ENCODE assay signal across 8 cellular contexts in genomic region chr3:54951405-54951804, GRCh38. TPM values are rescaled to one million over a fixed set of nuclear protein-coding genes. Genes with fewer than 3 reads are reported as not detected.
A peak's percentile ranks its signal among the peaks of the same experiment; 100 is the strongest.
DNase-seq lines count a peak whose midpoint lies in the region; ATAC-seq, FAIRE-seq and TF ChIP-seq lines count a peak whose summit lies in the region.

No MANE protein-coding gene starts in this region.

- POLR2A ChIA-PET in HepG2 (lab: Yijun Ruan, JAX): no interaction called here

- no peaks in the 10 kb centered on the region for H3K79me2 ChIP-seq in HepG2 (ENCODE audit: insufficient read depth, low read length)

- intact Hi-C loops in HepG2 (cut with micrococcal nuclease; ENCODE audit: unreplicated experiment): loop anchor here (1.0 to 2.0 kb wide), 2 partner anchors 62 to 229 kb away; no protein-coding TSS in a partner anchor
- intact Hi-C loops in uterus (cut with DNase I; ENCODE audit: low total_unique reads): no loop called here

- CTCF ChIA-PET in HepG2 (lab: Yijun Ruan, JAX; ENCODE audit: low intra/inter-chr PET ratio, low total read pairs): no interaction called here

- in situ Hi-C loops in HepG2 (cut with HindIII; ENCODE audit: extremely low pct_ligation_motif_present, low pct_unique_long_range_greater_than_20kb): no loop called here

- H4K20me1 ChIP-seq in HepG2 (ENCODE audit: insufficient read depth, low read length): no peaks in the 10 kb centered on the region

- H2AFZ ChIP-seq in HepG2 (ENCODE audit: low read length): no peak overlapping the region

- TF ChIP-seq EP300 in HepG2 (IDR thresholded peaks at IDR 0.05; ENCODE audit: low read depth in 2 of 2, low read length in 2 of 2) (no peak), HepG2 (CRISPR knock-in tag; IDR thresholded peaks at IDR 0.05; ENCODE audit: borderline replicate concordance) (no peak)

- H3K27ac ChIP-seq in caudate nucleus (ENCODE audit: low read depth, low read length) (no peak overlapping the region), HepG2 (ENCODE audit: extremely low read length, insufficient read depth, low read length) (no peak overlapping the region), uterus (no peak overlapping the region)

- H3K27me3 ChIP-seq in HepG2 (ENCODE audit: control insufficient read depth in 1 of 2, insufficient read depth in 2 of 2, low read length in 2 of 2) (peaks cover 1 to 5% of the 10 kb centered on the region in 2 experiments; a peak in 1 of 5 replicates), uterus (no peaks in the 10 kb centered on the region)

- WGBS in HepG2 (ENCODE audit: low lambda C conversion rate): 10% methylated on average over 3 of the region's 8 CpGs

- H3K36me3 ChIP-seq in HepG2 (replicated peaks in 1 of 2; ENCODE audit: control insufficient read depth in 1 of 2, insufficient read depth in 2 of 2, low read length in 2 of 2) (no peaks in the 10 kb centered on the region), uterus (no peaks in the 10 kb centered on the region)

- BruUV-seq in HepG2 (replicated peaks; lab: Mats Ljungman, UMichigan): no TSS peak

- TF ChIP-seq CTCF in D721Med (IDR thresholded peaks at IDR 0.05; ENCODE audit: insufficient read depth, missing control alignments) (peak; percentile 30), HepG2 (CRISPR knock-in tag; IDR thresholded peaks at IDR 0.05) (peak; percentile 51), uterus (IDR thresholded peaks at IDR 0.05) (peak; percentile 52 to 67 (median 60))

- no peak for TF ChIP-seq RAD21 in HepG2 (CRISPR knock-in tag; IDR thresholded peaks at IDR 0.05)

- H3K4me2 ChIP-seq in HepG2 (ENCODE audit: low read depth, low read length): no peak overlapping the region

- TF ChIP-seq POLR2A in HepG2 (IDR thresholded peaks at IDR 0.05; ENCODE audit: insufficient read depth in 1 of 2, low read depth in 2 of 2, low read length in 2 of 2): no peak
- TF ChIP-seq POLR2A in uterus (IDR thresholded peaks at IDR 0.05): no peak

- H3K9me3 ChIP-seq in HepG2 (ENCODE audit: low read length) (no peaks in the 10 kb centered on the region), uterus (no peaks in the 10 kb centered on the region)

- peak; percentile 95 for ATAC-seq in HepG2
- ATAC-seq in HG03520 (IDR thresholded peaks at IDR 0.05; ENCODE audit: unreplicated experiment): no peak
- no peak for ATAC-seq in GM21360 (IDR thresholded peaks at IDR 0.05; ENCODE audit: unreplicated experiment)

- H3K4me1 ChIP-seq in HepG2 (ENCODE audit: insufficient read depth, low read length) (no peaks in the 10 kb centered on the region), uterus (no peaks in the 10 kb centered on the region)

- no peak for FAIRE-seq in D721Med (lab: Jason Lieb, UNC)
- no peak for FAIRE-seq in HepG2 (lab: Jason Lieb, UNC)

- DNase-seq in D721Med (ENCODE audit: insufficient read length, low spot score) (no peak), NAMALWA (ENCODE audit: low spot score) (peak; percentile 3), caudate nucleus (lab: John Stamatoyannopoulos, UW) (peak in 45 of 61 donors; percentile 3 to 55 (median 25)), HepG2 (ENCODE audit: low spot score) (peak; percentile 3), uterus (peak; percentile 73 to 75)
- no peak for DNase-seq in stimulated activated CD4-positive, alpha-beta T cell treated with anti-CD3 and anti-CD28 coated beads, Interleukin-4, amount 100 ng/mL, for 4 hours

- H3K9ac ChIP-seq in HepG2 (ENCODE audit: insufficient read depth, low read depth, low read length): no peak overlapping the region

- H3K4me3 ChIP-seq in HepG2 (replicated peaks in 1 of 3; ENCODE audit: insufficient read depth in 1 of 3, low read depth in 2 of 3, low read length in 3 of 3) (no peak overlapping the region), uterus (no peak overlapping the region)

TF ChIP-seq in HepG2, 621 proteins besides CTCF, POLR2A, EP300 and RAD21:
- TF ChIP-seq ZNF572 (CRISPR knock-in tag; IDR thresholded peaks at IDR 0.05) (no peak), ZSCAN5A (CRISPR knock-in tag; IDR thresholded peaks at IDR 0.05; ENCODE audit: borderline replicate concordance) (no peak), STAG1 (CRISPR knock-in tag; IDR thresholded peaks at IDR 0.05) (peak; percentile 61), HOXD1 (CRISPR knock-in tag; IDR thresholded peaks at IDR 0.05) (no peak), HNRNPUL1 (IDR thresholded peaks at IDR 0.05; ENCODE audit: low read depth, low read length) (no peak), ZNF20 (CRISPR knock-in tag; IDR thresholded peaks at IDR 0.05) (no peak)

RNA-seq across cellular contexts. Expression of gene LRTM1, which starts 23.5 kb away (rescaled TPM):
- total RNA-seq in HepG2 (2016; rRNA removed; fragmentation: Illumina TruSeq; extraction: Trizol) (not detected in 2 replicates), uterus (not detected)
- total RNA-seq in HepG2 (2016; cell fraction: cytosol; rRNA removed; fragmentation: Illumina TruSeq; extraction: Trizol; ENCODE audit: low read depth): not detected in 2 replicates
- total RNA-seq in HepG2 (2016; cell fraction: insoluble cytoplasmic fraction; rRNA removed; fragmentation: Illumina TruSeq; extraction: Trizol): not detected in 2 replicates
- total RNA-seq in HepG2 (2016; cell fraction: membrane; rRNA removed; fragmentation: Illumina TruSeq; extraction: Trizol): not detected in 2 replicates
- total RNA-seq in HepG2 (2016; cell fraction: nucleus; rRNA removed; fragmentation: Illumina TruSeq; extraction: Trizol): not detected in 2 replicates
- not detected in 2 replicates for polyA plus RNA-seq in HepG2 (2011; rRNA removed)
- not detected in 2 replicates for polyA plus RNA-seq in HepG2 (2011; cell fraction: cytosol; rRNA removed)
- not detected in 2 replicates for polyA plus RNA-seq in HepG2 (2011; cell fraction: nucleus; rRNA removed)
- polyA plus RNA-seq in HepG2 (2012): not detected in 2 replicates
- not detected in 2 replicates for polyA plus RNA-seq in HepG2 (2016; cell fraction: cytosol; fragmentation: Illumina TruSeq; extraction: Trizol; ENCODE audit: low read depth)
- polyA plus RNA-seq in HepG2 (2016; cell fraction: insoluble cytoplasmic fraction; fragmentation: Illumina TruSeq; extraction: Trizol; ENCODE audit: low read depth): not detected in 2 replicates
- polyA plus RNA-seq in HepG2 (2016; cell fraction: membrane; fragmentation: Illumina TruSeq; extraction: Trizol; ENCODE audit: low read depth): not detected in 2 replicates
- not detected in 2 replicates for polyA plus RNA-seq in HepG2 (2016; cell fraction: nucleus; fragmentation: Illumina TruSeq; extraction: Trizol; ENCODE audit: insufficient read depth, low read depth)
- not detected in 2 replicates for polyA minus RNA-seq in HepG2 (2011; rRNA and poly(A)+ RNA removed; ENCODE audit: low replicate concordance)
- polyA minus RNA-seq in HepG2 (2011; cell fraction: cytosol; rRNA and poly(A)+ RNA removed): not detected in 2 replicates
- polyA minus RNA-seq in HepG2 (2011; cell fraction: nucleus; rRNA and poly(A)+ RNA removed): not detected in 2 replicates

Comparison
In these comparisons a context has a peak if more than half of its experiments do, and no peak if none do; other contexts are left out.
1. DNase-seq: peak in NAMALWA (single experiment), caudate nucleus (45 of 61), HepG2 (single experiment) and uterus (2 of 2); none in D721Med (single experiment) and stimulated activated CD4-positive, alpha-beta T cell treated with anti-CD3 and anti-CD28 coated beads, Interleukin-4, amount 100 ng/mL, for 4 hours (0 of 2).
2. Peak in every context shown above with its lines, with median percentiles within 50 percentile points of each other: CTCF ChIP-seq.